14 cellular contexts compared by ENCODE assay signal in genomic region chr11:82889133-82890001, GRCh38. TPM values are rescaled to one million over a fixed set of nuclear protein-coding genes. Genes with fewer than 3 reads are reported as not detected.
A peak's percentile ranks its signal among the peaks of the same experiment; 100 is the strongest.
DNase-seq lines count a peak whose midpoint lies in the region; ATAC-seq and TF ChIP-seq lines count a peak whose summit lies in the region.
"Had no signal": no experiment of that assay in that cellular context is flagged by ENCODE, and none has a peak within 500 bp of the region (broad histone marks: within the 10 kb centered on the region; RNA-seq: fewer than 3 reads in every experiment).

No MANE protein-coding gene starts in this region.

- ATAC-seq in Right ventricle myocardium inferior: peak; percentile 44
- peak; percentile 20 to 69 (median 45) for ATAC-seq in heart left ventricle
- no peak for ATAC-seq in natural killer cell treated with Interleukin-12 subunit alpha and Interleukin-12 subunit beta and Interleukin-15 and Interleukin-18, amount 100 ng/mL, for 72 hours
- ATAC-seq: activated T-cell treated with anti-CD3 and anti-CD28 coated beads, Interleukin-2, amount 50 U/mL, for 4 hours had no signal

- H3K9ac ChIP-seq in SK-N-MC (ENCODE audit: insufficient read length): no peak overlapping the region
- peak overlapping the region in 1 of 5 donors; percentile 33 for H3K9ac ChIP-seq in subcutaneous abdominal adipose tissue (ENCODE audit: low read length in 5 of 5)

- H3K4me3 Mint-ChIP-seq in natural killer cell treated with Interleukin-12 subunit alpha and Interleukin-12 subunit beta and Interleukin-15 and Interleukin-18, amount 100 ng/mL, for 72 hours: no peak overlapping the region
- H3K4me3 Mint-ChIP-seq in Caco-2 (ENCODE audit: unreplicated experiment): no peak overlapping the region
- H3K4me3 Mint-ChIP-seq: activated T-cell treated with anti-CD3 and anti-CD28 coated beads, Interleukin-2, amount 50 U/mL, for 4 hours had no signal

- TF ChIP-seq CTCF in heart left ventricle (IDR thresholded peaks at IDR 0.05) (no peak), Caco-2 (IDR thresholded peaks at IDR 0.05; ENCODE audit: insufficient read depth in 1 of 2, low read depth in 1 of 2, low read length in 1 of 2, severe bottlenecking in 1 of 2, unreplicated experiment in 1 of 2) (no peak)

- H3K36me3 ChIP-seq in SK-N-MC (ENCODE audit: insufficient read depth, low read length) (no peaks in the 10 kb centered on the region; the same call in 1 of the 2 replicates), heart left ventricle (no peaks in the 10 kb centered on the region), subcutaneous abdominal adipose tissue (ENCODE audit: control insufficient read depth in 5 of 5, insufficient read depth in 5 of 5, low read length in 5 of 5) (no peaks in the 10 kb centered on the region), Caco-2 (ENCODE audit: control insufficient read depth, insufficient read depth, low read length) (no peaks in the 10 kb centered on the region)
- H3K36me3 ChIP-seq: transverse colon had no signal

- intact Hi-C loops in Right ventricle myocardium inferior (cut with DNase I): no loop called here
- intact Hi-C loops in cardiac septum (cut with DNase I): no loop called here
- intact Hi-C loops in heart left ventricle (cut with DNase I): no loop called here
- intact Hi-C loops in Caco-2 (cut with micrococcal nuclease; ENCODE audit: unreplicated experiment): no loop called here

- no peaks in the 10 kb centered on the region for H3K36me3 Mint-ChIP-seq in natural killer cell treated with Interleukin-12 subunit alpha and Interleukin-12 subunit beta and Interleukin-15 and Interleukin-18, amount 100 ng/mL, for 72 hours
- H3K36me3 Mint-ChIP-seq in Caco-2 (ENCODE audit: insufficient read depth, unreplicated experiment): no peaks in the 10 kb centered on the region

- WGBS in heart left ventricle, 4 donors: 56 to 65% (median 59%) methylated on average over 6 of the region's 6 CpGs

- POLR2A ChIA-PET in Caco-2 (lab: Charles Lee): interaction anchor here (3.6 kb wide), 1 partner anchor 11 kb away, joined by 15 read pairs; the partner anchor contains the start of gene PRCP

- H3K27ac Mint-ChIP-seq in natural killer cell treated with Interleukin-12 subunit alpha and Interleukin-12 subunit beta and Interleukin-15 and Interleukin-18, amount 100 ng/mL, for 72 hours: no peak overlapping the region
- no peak overlapping the region for H3K27ac Mint-ChIP-seq in Caco-2 (ENCODE audit: unreplicated experiment)

- no peak for TF ChIP-seq POLR2A in heart left ventricle (IDR thresholded peaks at IDR 0.05)

- peak overlapping the region; percentile 23; the same call in 1 of the 2 replicates for H3K27ac ChIP-seq in SK-N-MC
- H3K27ac ChIP-seq in heart left ventricle: peak overlapping the region in 3 of 12 donors; percentile 1 to 79 (median 14)
- no peak overlapping the region for H3K27ac ChIP-seq in subcutaneous abdominal adipose tissue (ENCODE audit: low read depth, low read length)
- H3K27ac ChIP-seq: 22Rv1, transverse colon had no signal

- H3K9me3 ChIP-seq in SK-N-MC (ENCODE audit: low read depth, low read length): no peaks in the 10 kb centered on the region
- H3K9me3 ChIP-seq in heart left ventricle: no peaks in the 10 kb centered on the region
- no peaks in the 10 kb centered on the region for H3K9me3 ChIP-seq in subcutaneous abdominal adipose tissue (ENCODE audit: control insufficient read depth in 5 of 5, low read length in 5 of 5)
- no peaks in the 10 kb centered on the region for H3K9me3 ChIP-seq in Caco-2
- H3K9me3 ChIP-seq: transverse colon had no signal

- H3K9me3 Mint-ChIP-seq in natural killer cell treated with Interleukin-12 subunit alpha and Interleukin-12 subunit beta and Interleukin-15 and Interleukin-18, amount 100 ng/mL, for 72 hours: no peaks in the 10 kb centered on the region
- no peaks in the 10 kb centered on the region for H3K9me3 Mint-ChIP-seq in Caco-2 (ENCODE audit: unreplicated experiment)
- H3K9me3 Mint-ChIP-seq: activated T-cell treated with anti-CD3 and anti-CD28 coated beads, Interleukin-2, amount 50 U/mL, for 4 hours had no signal

- no peak overlapping the region for H3K4me3 ChIP-seq in SK-N-MC
- H3K4me3 ChIP-seq in heart left ventricle: peak overlapping the region in 6 of 12 donors; percentile 2 to 49 (median 10)
- H3K4me3 ChIP-seq in subcutaneous abdominal adipose tissue (ENCODE audit: low read depth in 1 of 5, low read length in 5 of 5): peak overlapping the region in 4 of 5 donors; percentile 30 to 32 (median 32)
- no peak overlapping the region for H3K4me3 ChIP-seq in Caco-2 (ENCODE audit: low read depth, low read length)
- H3K4me3 ChIP-seq: transverse colon had no signal

- H3K4me1 Mint-ChIP-seq in natural killer cell treated with Interleukin-12 subunit alpha and Interleukin-12 subunit beta and Interleukin-15 and Interleukin-18, amount 100 ng/mL, for 72 hours (ENCODE audit: low read depth in 2 of 2): peaks cover 0 to 5% of the 10 kb centered on the region in 2 donors
- peaks cover 6% of the 10 kb centered on the region for H3K4me1 Mint-ChIP-seq in Caco-2 (ENCODE audit: low read depth, unreplicated experiment)

- H3K27me3 ChIP-seq in heart left ventricle: no peaks in the 10 kb centered on the region
- H3K27me3 ChIP-seq in subcutaneous abdominal adipose tissue (ENCODE audit: control insufficient read depth in 5 of 5, insufficient read depth in 4 of 5, low read length in 5 of 5): no peaks in the 10 kb centered on the region
- H3K27me3 ChIP-seq in Caco-2 (replicated peaks; ENCODE audit: control insufficient read depth, insufficient read depth, low read length): no peaks in the 10 kb centered on the region
- H3K27me3 ChIP-seq: transverse colon had no signal

- DNase-seq in Right ventricle myocardium inferior (ENCODE audit: missing footprints) (no peak), cardiac septum (ENCODE audit: low spot score) (no peak), SK-N-MC (ENCODE audit: low read depth, low spot score) (no peak), heart left ventricle (peak in 1 of 5 donors; percentile 33), NCI-H82 (lab: John Stamatoyannopoulos, UW) (no peak), Caco-2 (no peak)
- no peak for DNase-seq in natural killer cell treated with Interleukin-12 subunit alpha and Interleukin-12 subunit beta and Interleukin-15 and Interleukin-18, amount 100 ng/mL, for 72 hours (ENCODE audit: low spot score)
- DNase-seq: activated T-cell treated with anti-CD3 and anti-CD28 coated beads, Interleukin-2, amount 50 U/mL, for 4 hours; effector memory CD4-positive, alpha-beta T cell; NCI-H1105 treated with DMSO at 0.1 percent for 48 hours; NCI-H526; transverse colon had no signal

- H3K4me1 ChIP-seq in heart left ventricle (peaks cover 0 to 58% (median 22%) of the 10 kb centered on the region in 12 donors), subcutaneous abdominal adipose tissue (ENCODE audit: control insufficient read depth in 5 of 5, insufficient read depth in 5 of 5, low read length in 5 of 5) (peaks cover 5 to 48% (median 19%) of the 10 kb centered on the region in 5 donors), Caco-2 (peaks cover 8% of the 10 kb centered on the region; the same call in 1 of the 2 replicates)

- no peaks in the 10 kb centered on the region for H3K27me3 Mint-ChIP-seq in natural killer cell treated with Interleukin-12 subunit alpha and Interleukin-12 subunit beta and Interleukin-15 and Interleukin-18, amount 100 ng/mL, for 72 hours
- H3K27me3 Mint-ChIP-seq in Caco-2 (ENCODE audit: insufficient read depth, unreplicated experiment): no peaks in the 10 kb centered on the region

- BruUV-seq in Caco-2 (replicated peaks; lab: Mats Ljungman, UMichigan): no TSS peak

- CTCF ChIA-PET in Caco-2 (lab: Charles Lee): interaction anchor here (1.6 kb wide), 1 partner anchor 11 kb away, joined by 4 read pairs; the partner anchor contains the start of gene PRCP

RNA-seq across cellular contexts. Expression of gene PRCP, which starts 10.9 kb away (rescaled TPM):
- total RNA-seq in Right ventricle myocardium inferior (43.4 TPM), cardiac septum (52.3 TPM), heart left ventricle (10 to 100 TPM; 29.7 to 99.4 (median 44.0) TPM), Caco-2 (2022) (107 TPM in 2 replicates)
- 10 to 100 TPM; 21.2 to 44.0 TPM for polyA plus RNA-seq in heart left ventricle
- 10 to 100 TPM; 16.9 to 21.1 TPM for total RNA-seq in natural killer cell treated with Interleukin-12 subunit alpha and Interleukin-12 subunit beta and Interleukin-15 and Interleukin-18, amount 100 ng/mL, for 72 hours

RNA-seq across cellular contexts. Expression of gene DDIAS, which starts 12.2 kb away (rescaled TPM):
- total RNA-seq in Right ventricle myocardium inferior (0.95 TPM), cardiac septum (0.22 TPM), heart left ventricle (1 to 10 TPM in 3 of 9 donors, under 1 TPM in 5, not detected in 1; 0.18 to 3.5 (median 0.73) TPM), Caco-2 (2022) (20.1 and 22.0 TPM in 2 replicates)
- under 1 TPM; 0.08 to 0.55 TPM for polyA plus RNA-seq in heart left ventricle
- total RNA-seq in natural killer cell treated with Interleukin-12 subunit alpha and Interleukin-12 subunit beta and Interleukin-15 and Interleukin-18, amount 100 ng/mL, for 72 hours: 10 to 100 TPM; 11.3 to 29.1 TPM

Comparison
In these comparisons a context has a peak if more than half of its experiments do, and no peak if none do; other contexts are left out.
1. ATAC-seq: peak in Right ventricle myocardium inferior (single experiment) and heart left ventricle (4 of 4); none in natural killer cell treated with Interleukin-12 subunit alpha and Interleukin-12 subunit beta and Interleukin-15 and Interleukin-18, amount 100 ng/mL, for 72 hours (0 of 2).
2. H3K4me3 ChIP-seq: peak in subcutaneous abdominal adipose tissue (4 of 5); none in SK-N-MC (single experiment) and Caco-2 (single experiment).